ENCODE assay signal across 23 cellular contexts in genomic region chr5:76652809-76653414, GRCh38. TPM values are rescaled to one million over a fixed set of nuclear protein-coding genes. Genes with fewer than 3 reads are reported as not detected.
DNase-seq lines count a peak whose midpoint lies in the region; ATAC-seq and TF ChIP-seq lines count a peak whose summit lies in the region.
"Had no signal": no experiment of that assay in that cellular context is flagged by ENCODE, and none has a peak within 500 bp of the region (broad histone marks: within the 10 kb centered on the region; RNA-seq: fewer than 3 reads in every experiment).

No MANE protein-coding gene starts in this region.

- no peaks in the 10 kb centered on the region for H3K27me3 Mint-ChIP-seq in activated T-cell treated with anti-CD3 and anti-CD28 coated beads, Interleukin-2, amount 50 U/mL, for 4 hours (ENCODE audit: low read depth)
- peaks cover under 1 to 6% (median 5%) of the 10 kb centered on the region in 3 donors for H3K27me3 Mint-ChIP-seq in immature natural killer cell (ENCODE audit: low read depth in 3 of 3)
- H3K27me3 Mint-ChIP-seq: CD4-positive, CD25-positive, alpha-beta regulatory T cell had no signal

- no peak for TF ChIP-seq CTCF in GM06990 (IDR thresholded peaks at IDR 0.05; ENCODE audit: insufficient read depth, low read length, poor library complexity, severe bottlenecking)

- H3K36me3 Mint-ChIP-seq in activated T-cell treated with anti-CD3 and anti-CD28 coated beads, Interleukin-2, amount 50 U/mL, for 4 hours (ENCODE audit: insufficient read depth) = peaks cover 45% of the 10 kb centered on the region
- peaks cover 33 to 70% (median 41%) of the 10 kb centered on the region in 3 donors for H3K36me3 Mint-ChIP-seq in immature natural killer cell

- H3K4me3 ChIP-seq in GM06990 (replicated peaks; ENCODE audit: low read depth, low read length) = no peak overlapping the region
- H3K4me3 ChIP-seq: SJSA1 had no signal

- no peaks in the 10 kb centered on the region for H3K27me3 ChIP-seq in GM06990 (replicated peaks; ENCODE audit: control insufficient read depth, insufficient read depth, low read length)
- H3K27me3 ChIP-seq: SJSA1 had no signal

- H3K4me3 Mint-ChIP-seq in activated T-cell treated with anti-CD3 and anti-CD28 coated beads, Interleukin-2, amount 50 U/mL, for 4 hours = no peak overlapping the region
- no peak overlapping the region for H3K4me3 Mint-ChIP-seq in immature natural killer cell
- H3K4me3 Mint-ChIP-seq: CD4-positive, CD25-positive, alpha-beta regulatory T cell had no signal

- peak; percentile 25 to 27 for ATAC-seq in activated T-cell treated with anti-CD3 and anti-CD28 coated beads, Interleukin-2, amount 50 U/mL, for 4 hours
- ATAC-seq in GM19468 (IDR thresholded peaks at IDR 0.05; ENCODE audit: extremely low read depth, unreplicated experiment) = peak; percentile 39
- ATAC-seq: HCT116, Right ventricle myocardium inferior had no signal

- H3K4me1 Mint-ChIP-seq in activated T-cell treated with anti-CD3 and anti-CD28 coated beads, Interleukin-2, amount 50 U/mL, for 4 hours (ENCODE audit: low read depth) = no peaks in the 10 kb centered on the region
- peaks cover 4 to 34% of the 10 kb centered on the region in 2 donors for H3K4me1 Mint-ChIP-seq in immature natural killer cell

- H3K9me3 Mint-ChIP-seq in activated T-cell treated with anti-CD3 and anti-CD28 coated beads, Interleukin-2, amount 50 U/mL, for 4 hours = peaks cover 14% of the 10 kb centered on the region
- H3K9me3 Mint-ChIP-seq in immature natural killer cell = peaks cover 0 to 14% (median 10%) of the 10 kb centered on the region in 6 donors

- peak overlapping the region in 5 of 6 donors; percentile 9 to 71 (median 49) for H3K27ac Mint-ChIP-seq in immature natural killer cell
- H3K27ac Mint-ChIP-seq: CD4-positive, CD25-positive, alpha-beta regulatory T cell had no signal

- no peak for DNase-seq in activated T-cell treated with anti-CD3 and anti-CD28 coated beads, Interleukin-2, amount 50 U/mL, for 4 hours
- DNase-seq in activated T-cell treated with anti-CD3 and anti-CD28 coated beads, Interleukin-2, amount 50 U/mL, for 48 hours = no peak
- peak; percentile 27 for DNase-seq in GM06990 (ENCODE audit: extremely low read depth, insufficient read length)
- no peak for DNase-seq in immature natural killer cell
- no peak for DNase-seq in stimulated activated CD4-positive, alpha-beta T cell treated with anti-CD3 and anti-CD28 coated beads, Interleukin-1b, Interleukin-23, amount 100 ng/mL, for 48 hours
- DNase-seq in activated CD4-positive, alpha-beta T cell treated with anti-CD3 and anti-CD28 coated beads for 1 hour = no peak
- no peak for DNase-seq in NCI-H69 (lab: John Stamatoyannopoulos, UW)
- DNase-seq: CD4-positive, CD25-positive, alpha-beta regulatory T cell; EL; GF-D8; KG1; NCI-H1105 treated with DMSO at 0.1 percent for 48 hours; NCI-H1694; NCI-H2081; NCI-H2171; NCI-H345; NCI-H524; NCI-H82; OCI-M1 had no signal

- H3K36me3 ChIP-seq in GM06990 (ENCODE audit: control insufficient read depth, insufficient read depth, low read length) = no peaks in the 10 kb centered on the region
- H3K36me3 ChIP-seq: SJSA1 had no signal

RNA-seq across cellular contexts. Expression of gene F2RL2, which starts 29.7 kb away (rescaled TPM):
- under 1 TPM in 2 of 3 donors, not detected in 1; 0.08 to 0.13 TPM for total RNA-seq in activated T-cell treated with anti-CD3 and anti-CD28 coated beads, Interleukin-2, amount 50 U/mL, for 4 hours
- polyA plus RNA-seq in immature natural killer cell = 1 to 10 TPM in 1 of 3 donors, under 1 TPM in 2; 0.43 to 1.5 (median 0.49) TPM
- total RNA-seq: CD4-positive, CD25-positive, alpha-beta regulatory T cell had no signal
